Comparison of ENCODE assay signal across 8 cellular contexts in genomic region chr7:36287371-36288241, GRCh38.
DNase-seq lines count a peak whose midpoint lies in the region; ATAC-seq and TF ChIP-seq lines count a peak whose summit lies in the region.

No MANE protein-coding gene starts in this region.

- H3K27ac Mint-ChIP-seq in activated naive CD4-positive, alpha-beta T cell treated with anti-CD3 and anti-CD28 coated beads for 36 hours, result peak overlapping the region; percentile 61
- peak overlapping the region; percentile 93 for H3K27ac Mint-ChIP-seq in activated CD8-positive, alpha-beta T cell treated with anti-CD3 and anti-CD28 coated beads, Interleukin-2, amount 10 ng/mL, durations not matched to agents 7 days and 5 days

- POLR2A ChIA-PET in activated CD8-positive, alpha-beta T cell treated with anti-CD3 and anti-CD28 coated beads, Interleukin-2, amount 10 ng/mL, durations not matched to agents 7 days and 5 days (lab: Charles Lee), result interaction anchor here (1.4 to 1.8 kb wide), 2 partner anchors 302 to 487 kb away, joined by 3 to 8 read pairs; partner anchors contain the start of gene SEPTIN7

- ATAC-seq in activated CD8-positive, alpha-beta T cell treated with anti-CD3 and anti-CD28 coated beads, Interleukin-2, amount 10 ng/mL, durations not matched to agents 7 days and 5 days, result peak; percentile 38
- ATAC-seq in left lung, result no peak

- intact Hi-C loops in activated naive CD4-positive, alpha-beta T cell treated with anti-CD3 and anti-CD28 coated beads for 36 hours (cut with micrococcal nuclease), result loop anchor here (1.0 to 10.0 kb wide), 6 partner anchors 79 to 1075 kb away; partner anchors contain the start of genes HERPUD2 and SEPTIN7
- intact Hi-C loops in posterior cingulate gyrus (cut with DNase I) (no loop called here), left lung (cut with DNase I) (no loop called here)

- peaks cover 45% of the 10 kb centered on the region for H3K4me1 Mint-ChIP-seq in activated naive CD4-positive, alpha-beta T cell treated with anti-CD3 and anti-CD28 coated beads for 36 hours (ENCODE audit: low read depth)
- peaks cover 70% of the 10 kb centered on the region for H3K4me1 Mint-ChIP-seq in activated CD8-positive, alpha-beta T cell treated with anti-CD3 and anti-CD28 coated beads, Interleukin-2, amount 10 ng/mL, durations not matched to agents 7 days and 5 days (ENCODE audit: low read depth)

- peaks cover 8 to 87% of the 10 kb centered on the region in 2 donors for H3K4me1 ChIP-seq in left lung

- no peaks in the 10 kb centered on the region for H3K9me3 ChIP-seq in left lung

- peak overlapping the region in 1 of 2 donors; percentile 78 for H3K27ac ChIP-seq in left lung

- H3K9me3 Mint-ChIP-seq in activated naive CD4-positive, alpha-beta T cell treated with anti-CD3 and anti-CD28 coated beads for 36 hours, result no peaks in the 10 kb centered on the region
- no peaks in the 10 kb centered on the region for H3K9me3 Mint-ChIP-seq in activated CD8-positive, alpha-beta T cell treated with anti-CD3 and anti-CD28 coated beads, Interleukin-2, amount 10 ng/mL, durations not matched to agents 7 days and 5 days (ENCODE audit: insufficient read depth)

- no peak for TF ChIP-seq CTCF in left lung (IDR thresholded peaks at IDR 0.05)

- H3K36me3 ChIP-seq in left lung, result no peaks in the 10 kb centered on the region

- H3K4me3 Mint-ChIP-seq in activated naive CD4-positive, alpha-beta T cell treated with anti-CD3 and anti-CD28 coated beads for 36 hours, result no peak overlapping the region
- H3K4me3 Mint-ChIP-seq in activated CD8-positive, alpha-beta T cell treated with anti-CD3 and anti-CD28 coated beads, Interleukin-2, amount 10 ng/mL, durations not matched to agents 7 days and 5 days, result peak overlapping the region; percentile 67

- no peak overlapping the region for H3K4me3 ChIP-seq in left lung

- DNase-seq in activated naive CD4-positive, alpha-beta T cell treated with anti-CD3 and anti-CD28 coated beads for 36 hours, result peak; percentile 71
- DNase-seq in activated naive CD4-positive, alpha-beta T cell treated with anti-CD3 and anti-CD28 coated beads, Interleukin-2, amount 50 U/mL, for 16 hours, result no peak
- DNase-seq in LoVo (ENCODE audit: low spot score) (peak; percentile 66), myocyte (ENCODE audit: low read depth) (peak; percentile 88), posterior cingulate gyrus (no peak), putamen (ENCODE audit: low spot score) (no peak), left lung (no peak)
- peak; percentile 44 for DNase-seq in activated CD8-positive, alpha-beta T cell treated with anti-CD3 and anti-CD28 coated beads, Interleukin-2, amount 10 ng/mL, durations not matched to agents 7 days and 5 days

- CTCF ChIA-PET in activated naive CD4-positive, alpha-beta T cell treated with anti-CD3 and anti-CD28 coated beads for 36 hours (lab: Charles Lee), result interaction anchor here (0.7 to 3.1 kb wide), 10 partner anchors 10 to 370 kb away, joined by 3 to 9 read pairs (median 4); a partner anchor contains a TSS
- CTCF ChIA-PET in activated CD8-positive, alpha-beta T cell treated with anti-CD3 and anti-CD28 coated beads, Interleukin-2, amount 10 ng/mL, durations not matched to agents 7 days and 5 days (lab: Charles Lee), result interaction anchor here (0.8 to 6.9 kb wide), 6 partner anchors 8 to 370 kb away, joined by 3 to 91 read pairs (median 5); no protein-coding TSS in a partner anchor

- no peaks in the 10 kb centered on the region for H3K27me3 Mint-ChIP-seq in activated naive CD4-positive, alpha-beta T cell treated with anti-CD3 and anti-CD28 coated beads for 36 hours (ENCODE audit: low read depth)
- no peaks in the 10 kb centered on the region for H3K27me3 Mint-ChIP-seq in activated CD8-positive, alpha-beta T cell treated with anti-CD3 and anti-CD28 coated beads, Interleukin-2, amount 10 ng/mL, durations not matched to agents 7 days and 5 days (ENCODE audit: low read depth)

- no peaks in the 10 kb centered on the region for H3K27me3 ChIP-seq in left lung

- H3K36me3 Mint-ChIP-seq in activated naive CD4-positive, alpha-beta T cell treated with anti-CD3 and anti-CD28 coated beads for 36 hours (ENCODE audit: low read depth), result no peaks in the 10 kb centered on the region
- H3K36me3 Mint-ChIP-seq in activated CD8-positive, alpha-beta T cell treated with anti-CD3 and anti-CD28 coated beads, Interleukin-2, amount 10 ng/mL, durations not matched to agents 7 days and 5 days (ENCODE audit: low read depth), result peaks cover 4% of the 10 kb centered on the region

Comparison
In these comparisons a context has a peak if more than half of its experiments do, and no peak if none do; other contexts are left out.
1. DNase-seq: peak in activated naive CD4-positive, alpha-beta T cell treated with anti-CD3 and anti-CD28 coated beads for 36 hours (single experiment), LoVo (single experiment), activated CD8-positive, alpha-beta T cell treated with anti-CD3 and anti-CD28 coated beads, Interleukin-2, amount 10 ng/mL, durations not matched to agents 7 days and 5 days (single experiment) and myocyte (single experiment); none in activated naive CD4-positive, alpha-beta T cell treated with anti-CD3 and anti-CD28 coated beads, Interleukin-2, amount 50 U/mL, for 16 hours (single experiment), posterior cingulate gyrus (0 of 10), putamen (single experiment) and left lung (0 of 2).